Comparison of ENCODE assay signal across 13 cellular contexts in the genomic region with DNA sequence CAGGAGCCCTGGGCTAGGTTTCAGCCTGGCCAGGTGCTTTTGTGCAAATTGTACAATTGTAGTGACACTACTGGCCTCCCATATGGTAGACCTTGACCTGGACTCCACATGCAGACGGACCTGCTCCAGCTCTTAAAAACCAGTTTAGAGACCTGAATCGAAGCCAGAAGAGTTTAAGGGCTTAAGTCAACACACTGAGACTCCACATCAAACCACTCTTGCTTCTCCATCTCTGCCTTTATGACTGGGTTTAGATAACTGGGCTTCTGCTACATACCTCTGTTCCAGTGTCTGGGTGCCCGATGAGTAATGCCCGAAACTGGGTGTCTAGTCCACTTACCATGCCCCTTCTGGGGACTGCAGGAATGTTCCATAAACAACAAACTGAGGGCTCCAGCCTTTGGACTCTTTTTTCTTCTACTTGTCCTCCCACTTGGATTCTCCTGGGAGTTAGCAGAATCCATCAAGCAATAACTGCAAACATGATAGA. TPM values are rescaled to one million over a fixed set of nuclear protein-coding genes. Genes with fewer than 3 reads are reported as not detected.
DNase-seq lines count a peak whose midpoint lies in the region; ATAC-seq and TF ChIP-seq lines count a peak whose summit lies in the region.
"Had no signal": no experiment of that assay in that cellular context is flagged by ENCODE, and none has a peak within 500 bp of the region (broad histone marks: within the 10 kb centered on the region; RNA-seq: fewer than 3 reads in every experiment).

No MANE protein-coding gene starts in this region.

- peak overlapping the region; percentile 0 for H3K4me3 ChIP-seq in osteoblast (ENCODE audit: insufficient read depth, low read length)

- CTCF ChIA-PET in Calu3 (lab: Charles Lee): no interaction called here

- no peaks in the 10 kb centered on the region for H3K27me3 Mint-ChIP-seq in Calu3 (ENCODE audit: unreplicated experiment)

- H3K79me2 ChIP-seq in osteoblast (ENCODE audit: insufficient read depth, low read length): no peaks in the 10 kb centered on the region

- H3K4me3 Mint-ChIP-seq in Calu3 (ENCODE audit: low read depth, unreplicated experiment): peak overlapping the region; percentile 5

- H3K27me3 ChIP-seq in osteoblast (ENCODE audit: insufficient read depth, low read length): no peaks in the 10 kb centered on the region

- H3K4me1 Mint-ChIP-seq in Calu3 (ENCODE audit: low read depth, unreplicated experiment): peaks cover 88% of the 10 kb centered on the region

- peak overlapping the region; percentile 69 for H3K27ac ChIP-seq in epithelial cell of prostate
- peak overlapping the region; percentile 97 for H3K27ac ChIP-seq in osteoblast (ENCODE audit: low read depth, low read length)

- BruUV-seq in Calu3 (replicated peaks; lab: Mats Ljungman, UMichigan): no TSS peak

- no peaks in the 10 kb centered on the region for H3K36me3 ChIP-seq in osteoblast (ENCODE audit: insufficient read depth, low read length)

- no peaks in the 10 kb centered on the region for H3K9me3 ChIP-seq in osteoblast (ENCODE audit: low read depth, low read length)

- no peak for ATAC-seq in GM21367 (IDR thresholded peaks at IDR 0.05; ENCODE audit: unreplicated experiment)
- ATAC-seq in HG02623 (IDR thresholded peaks at IDR 0.05; ENCODE audit: unreplicated experiment): no peak
- no peak for ATAC-seq in HG03571 (IDR thresholded peaks at IDR 0.05; ENCODE audit: unreplicated experiment)

- H2AFZ ChIP-seq in osteoblast (ENCODE audit: low read length): no peak overlapping the region

- no peaks in the 10 kb centered on the region for H4K20me1 ChIP-seq in osteoblast (ENCODE audit: insufficient read depth, low read length)

- H3K4me2 ChIP-seq in osteoblast (ENCODE audit: insufficient read depth, low read length): peak overlapping the region; percentile 79

- H3K27ac Mint-ChIP-seq in Calu3 (ENCODE audit: unreplicated experiment): peak overlapping the region; percentile 97

- H3K36me3 Mint-ChIP-seq in Calu3 (ENCODE audit: insufficient read depth, unreplicated experiment): peaks cover 29% of the 10 kb centered on the region

- DNase-seq in Calu3 (peak; percentile 33), NCI-H510A treated with DMSO at 0.1 percent for 48 hours (lab: John Stamatoyannopoulos, UW) (peak; percentile 86), epithelial cell of prostate (ENCODE audit: low read depth, low spot score) (no peak), osteoblast (ENCODE audit: insufficient read length, low spot score, missing footprints) (peak; percentile 55), NCI-H2107 treated with DMSO at 0.1 percent for 48 hours (lab: John Stamatoyannopoulos, UW; ENCODE audit: unreplicated experiment) (no peak)
- DNase-seq: activated T-cell treated with anti-CD3 and anti-CD28 coated beads for 4 hours, NCI-H1930 had no signal

- TF ChIP-seq CTCF in Calu3 (IDR thresholded peaks at IDR 0.05; ENCODE audit: unreplicated experiment) (no peak), osteoblast (IDR thresholded peaks at IDR 0.05; ENCODE audit: extremely low read depth, low read depth, low read length) (no peak)

- H3K4me1 ChIP-seq in osteoblast (ENCODE audit: insufficient read depth, low read length): peaks cover 58% of the 10 kb centered on the region

- peaks cover 4% of the 10 kb centered on the region for H3K9me3 Mint-ChIP-seq in Calu3 (ENCODE audit: low read depth, unreplicated experiment)

- intact Hi-C loops in Calu3 (cut with micrococcal nuclease; ENCODE audit: unreplicated experiment): loop anchor here (2.0 to 5.0 kb wide), 4 partner anchors 65 to 386 kb away; partner anchors contain the start of genes FNDC3B and PLD1

RNA-seq across cellular contexts. Expression of gene TMEM212, which starts 32.8 kb away (rescaled TPM):
- total RNA-seq in Calu3 (2022) (not detected in 2 replicates), osteoblast (not detected in 2 replicates)
- total RNA-seq: dermis microvascular lymphatic vessel endothelial cell; skeletal muscle tissue; T-helper 1 cell treated with Interleukin-12 subunit alpha and Interleukin-12 subunit beta and Interleukin-4 antibody, amounts not matched to agents 30 ng/mL and 1 ng/mL, for 36 hours had no signal

Comparison
In these comparisons a context has a peak if more than half of its experiments do, and no peak if none do; other contexts are left out.
1. DNase-seq: peak in Calu3 (single experiment), NCI-H510A treated with DMSO at 0.1 percent for 48 hours (single experiment) and osteoblast (single experiment); none in epithelial cell of prostate (single experiment) and NCI-H2107 treated with DMSO at 0.1 percent for 48 hours (single experiment).